Comparison of ENCODE assay signal across 31 cellular contexts in the genomic region with DNA sequence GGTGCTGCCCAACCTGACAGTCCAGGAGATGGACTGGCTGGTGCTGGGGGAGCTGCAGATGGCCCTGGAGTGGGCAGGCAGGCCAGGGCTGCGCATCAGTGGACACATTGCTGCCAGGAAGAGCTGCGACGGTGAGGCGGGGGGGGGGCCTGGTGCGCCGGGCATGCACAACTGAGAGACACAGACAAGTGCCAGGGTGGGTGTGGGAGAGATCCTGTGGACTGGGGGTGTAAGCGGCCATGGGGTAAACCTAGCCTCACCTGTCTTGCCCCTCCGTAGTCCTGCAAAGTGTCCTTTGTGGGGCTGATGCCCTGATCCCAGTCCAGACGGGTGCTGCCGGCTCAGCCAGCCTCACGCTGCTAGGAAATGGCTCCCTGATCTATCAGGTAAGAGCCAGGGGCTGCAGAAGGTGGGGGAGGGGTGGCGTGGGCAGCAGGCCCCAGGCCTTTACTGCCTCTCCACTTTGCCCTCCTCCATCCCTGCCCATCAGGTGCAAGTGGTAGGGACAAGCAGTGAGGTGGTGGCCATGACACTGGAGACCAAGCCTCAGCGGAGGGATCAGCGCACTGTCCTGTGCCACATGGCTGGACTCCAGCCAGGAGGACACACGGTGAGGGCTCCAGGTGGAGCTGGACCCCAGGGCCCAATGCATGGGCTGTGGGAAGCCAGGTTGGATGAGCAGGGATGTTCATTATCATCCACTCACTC. TPM values are rescaled to one million over a fixed set of nuclear protein-coding genes. Genes with fewer than 3 reads are reported as not detected.
"Had no signal": no experiment of that assay in that cellular context is flagged by ENCODE, and none has a peak within 500 bp of the region (broad histone marks: within the 10 kb centered on the region; RNA-seq: fewer than 3 reads in every experiment).

No MANE protein-coding gene starts in this region.

- H3K27ac ChIP-seq: adrenal gland, brain microvascular endothelial cell, Peyer's patch, RWPE1 had no signal

- H3K4me3 ChIP-seq: adrenal gland, Peyer's patch had no signal

- FAIRE-seq: TTC549 had no signal

- H3K36me3 ChIP-seq: adrenal gland, brain microvascular endothelial cell, Peyer's patch had no signal

- DNase-seq: activated CD4-positive, alpha-beta T cell treated with anti-CD3 and anti-CD28 coated beads, Interleukin-2, amount 10 ng/mL, durations not matched to agents 24 days and 14 days; activated CD4-positive, alpha-beta T cell treated with anti-CD3 and anti-CD28 coated beads, Interleukin-2, amount 50 U/mL, for 4 hours; activated CD8-positive, alpha-beta T cell treated with anti-CD3 and anti-CD28 coated beads for 36 hours; activated gamma-delta T cell treated with Interleukin-2 at 50 U/mL for 16 hours; activated naive CD4-positive, alpha-beta T cell treated with anti-CD3 and anti-CD28 coated beads for 36 hours; activated T-cell treated with anti-CD3 and anti-CD28 coated beads, Interleukin-2, amount 50 U/mL, for 1 hour; activated T-cell treated with anti-CD3 and anti-CD28 coated beads, Interleukin-2, amount 50 U/mL, for 72 hours; adrenal gland; brain microvascular endothelial cell; central memory CD4-positive, alpha-beta T cell; Karpas-422; NCI-H1105; NCI-H1417 treated with DMSO at 0.1 percent for 48 hours; NCI-H187 treated with DMSO at 0.1 percent for 48 hours; NCI-H2081; NCI-H2171 treated with DMSO at 0.1 percent for 48 hours; NCI-H2227 treated with DMSO at 0.1 percent for 48 hours; NCI-H446; NCI-H510A treated with DMSO at 0.1 percent for 48 hours; NCI-H526 treated with DMSO at 0.1 percent for 48 hours; NCI-H774; Peyer's patch; SIG-M5 had no signal

- ATAC-seq: activated CD8-positive, alpha-beta T cell treated with anti-CD3 and anti-CD28 coated beads for 36 hours; activated naive CD4-positive, alpha-beta T cell treated with anti-CD3 and anti-CD28 coated beads, Interleukin-2, amount 50 U/mL, for 72 hours; activated T-cell treated with anti-CD3 and anti-CD28 coated beads, Interleukin-2, amount 50 U/mL, for 72 hours; activated T-helper 17 cell treated with anti-CD3 and anti-CD28 coated beads, Interleukin-2, amount 50 U/mL, for 72 hours; Right ventricle myocardium inferior had no signal

- H3K9me3 ChIP-seq: adrenal gland, Peyer's patch had no signal

RNA-seq across cellular contexts. Expression of gene CHRD, which starts 3.3 kb away (rescaled TPM):
- total RNA-seq: activated CD4-positive, alpha-beta T cell treated with anti-CD3 and anti-CD28 coated beads, Interleukin-2, amount 10 ng/mL, durations not matched to agents 24 days and 14 days; activated CD8-positive, alpha-beta memory T cell treated with anti-CD3 and anti-CD28 coated beads for 36 hours; activated CD8-positive, alpha-beta T cell treated with anti-CD3 and anti-CD28 coated beads for 36 hours; activated naive CD4-positive, alpha-beta T cell treated with anti-CD3 and anti-CD28 coated beads for 36 hours; MCF 10A had no signal

RNA-seq across cellular contexts. Expression of gene THPO, which starts 5.2 kb away (rescaled TPM):
- total RNA-seq: activated CD4-positive, alpha-beta T cell treated with anti-CD3 and anti-CD28 coated beads, Interleukin-2, amount 10 ng/mL, durations not matched to agents 24 days and 14 days; activated CD8-positive, alpha-beta memory T cell treated with anti-CD3 and anti-CD28 coated beads for 36 hours; activated CD8-positive, alpha-beta T cell treated with anti-CD3 and anti-CD28 coated beads for 36 hours; activated naive CD4-positive, alpha-beta T cell treated with anti-CD3 and anti-CD28 coated beads for 36 hours; activated naive CD4-positive, alpha-beta T cell treated with anti-CD3 and anti-CD28 coated beads, Interleukin-2, amount 50 U/mL, for 72 hours; activated T-cell treated with anti-CD3 and anti-CD28 coated beads, Interleukin-2, amount 50 U/mL, for 72 hours; activated T-helper 17 cell treated with anti-CD3 and anti-CD28 coated beads, Interleukin-2, amount 50 U/mL, for 72 hours; chondrocyte; MCF 10A had no signal
